Comparison of ENCODE assay signal across 1 cellular context in genomic region chr18:62795813-62796212, GRCh38.
TF ChIP-seq lines count a peak whose summit lies in the region.

No MANE protein-coding gene starts in this region.

TF ChIP-seq in GM23338, 12 proteins besides CTCF, POLR2A, EP300 and RAD21 (continued from another document):
- TF ChIP-seq ZNF331 (CRISPR knock-in tag; IDR thresholded peaks at IDR 0.05; ENCODE audit: low read depth) (no peak), ZNF462 (CRISPR knock-in tag; IDR thresholded peaks at IDR 0.05) (no peak)
